In genomic region chr1:94056171-94056570, GRCh38 we compare ENCODE assay signal across 19 cellular contexts.
DNase-seq lines count a peak whose midpoint lies in the region; ATAC-seq, FAIRE-seq and TF ChIP-seq lines count a peak whose summit lies in the region.
"Had no signal": no experiment of that assay in that cellular context is flagged by ENCODE, and none has a peak within 500 bp of the region (broad histone marks: within the 10 kb centered on the region; RNA-seq: fewer than 3 reads in every experiment).

No MANE protein-coding gene starts in this region.

- TF ChIP-seq POLR2A in breast epithelium (IDR thresholded peaks at IDR 0.05), result no peak

- H2BK120ac ChIP-seq in neuronal stem cell (ENCODE audit: low read depth, low read length), result no peak overlapping the region

- H3K4me1 ChIP-seq in mammary epithelial cell (ENCODE audit: insufficient read depth, low read length), result peaks cover 15% of the 10 kb centered on the region
- no peaks in the 10 kb centered on the region for H3K4me1 ChIP-seq in breast epithelium
- H3K4me1 ChIP-seq in neuronal stem cell (ENCODE audit: control insufficient read depth in 2 of 2, insufficient read depth in 1 of 2, low read depth in 1 of 2, low read length in 2 of 2), result peaks cover 0 to 4% of the 10 kb centered on the region in 2 donors
- H3K4me1 ChIP-seq in foreskin keratinocyte, result no peaks in the 10 kb centered on the region
- H3K4me1 ChIP-seq: BE2C had no signal

- WGBS in mammary epithelial cell (ENCODE audit: low coverage, missing lambda C conversion rate), result 85% methylated on average over 6 of the region's 6 CpGs
- WGBS in neuronal stem cell (ENCODE audit: extremely low coverage in 2 of 2, insufficient read length in 2 of 2, insufficient replicate concordance in 1 of 2), 2 donors, result no CpG with 5 or more reads among the region's 6 CpGs

- H2AK5ac ChIP-seq in neuronal stem cell (ENCODE audit: low read depth, low read length), result peak overlapping the region; percentile 71

- H3K18ac ChIP-seq in neuronal stem cell (ENCODE audit: low read length), result peak overlapping the region; percentile 67

- H3K14ac ChIP-seq in neuronal stem cell (ENCODE audit: low read length), result peak overlapping the region; percentile 40

- H3K4ac ChIP-seq in neuronal stem cell (ENCODE audit: low read length), result no peak overlapping the region

- intact Hi-C loops in mammary epithelial cell (cut with micrococcal nuclease) (no loop called here), breast epithelium (cut with DNase I; ENCODE audit: low total_unique reads) (no loop called here)

- no peak for TF ChIP-seq CTCF in mammary epithelial cell (conservative IDR thresholded peaks at IDR 0.05 in 1 of 2, IDR thresholded peaks at IDR 0.05 in 1 of 2; ENCODE audit: extremely low read depth in 1 of 2, insufficient read depth in 1 of 2, low read depth in 1 of 2, low read length in 2 of 2)
- TF ChIP-seq CTCF in breast epithelium (IDR thresholded peaks at IDR 0.05), result no peak
- no peak for TF ChIP-seq CTCF in foreskin keratinocyte (conservative IDR thresholded peaks at IDR 0.05)

- H3K4me3 ChIP-seq in mammary epithelial cell (replicated peaks in 1 of 3; ENCODE audit: insufficient read depth in 1 of 3, low read depth in 2 of 3, low read length in 3 of 3) (no peak overlapping the region), breast epithelium (no peak overlapping the region), neuronal stem cell (ENCODE audit: low read length in 2 of 2) (no peak overlapping the region)
- H3K4me3 ChIP-seq: GM23338 had no signal

- peak overlapping the region; percentile 54 for H2BK15ac ChIP-seq in neuronal stem cell (ENCODE audit: low read length)

- H3K9ac ChIP-seq in mammary epithelial cell (ENCODE audit: insufficient read depth, low read length) (no peak overlapping the region), neuronal stem cell (ENCODE audit: low read depth, low read length, poor library complexity) (no peak overlapping the region)

- H4K91ac ChIP-seq in neuronal stem cell (ENCODE audit: low read depth, low read length, poor library complexity), result no peak overlapping the region

- H3K4me2 ChIP-seq in mammary epithelial cell (ENCODE audit: insufficient read depth, low read depth, low read length) (no peak overlapping the region), neuronal stem cell (ENCODE audit: insufficient read depth, low read length, poor library complexity, severe bottlenecking) (no peak overlapping the region)
- H3K4me2 ChIP-seq: GM23338 had no signal

- no peak for FAIRE-seq in urothelium cell line (lab: Jason Lieb, UNC)

- H3K79me1 ChIP-seq in neuronal stem cell (ENCODE audit: low read depth, low read length), result no peaks in the 10 kb centered on the region

- H3K27ac ChIP-seq in mammary epithelial cell (ENCODE audit: insufficient read depth, low read depth, low read length), result no peak overlapping the region
- no peak overlapping the region for H3K27ac ChIP-seq in breast epithelium
- peak overlapping the region; percentile 41 for H3K27ac ChIP-seq in epithelial cell of prostate
- no peak overlapping the region for H3K27ac ChIP-seq in neuronal stem cell (replicated peaks; ENCODE audit: low read length)
- no peak overlapping the region for H3K27ac ChIP-seq in foreskin keratinocyte

- no peak overlapping the region for H2BK12ac ChIP-seq in neuronal stem cell (ENCODE audit: low read length)

- no TSS peak for BruUV-seq in mammary epithelial cell (replicated peaks; lab: Mats Ljungman, UMichigan)

- H3K23ac ChIP-seq in neuronal stem cell (ENCODE audit: low read depth, low read length, poor library complexity), result peak overlapping the region; percentile 14

- no peaks in the 10 kb centered on the region for H3K79me2 ChIP-seq in mammary epithelial cell (ENCODE audit: insufficient read depth, low read length)

- dilution Hi-C loops in mammary epithelial cell (cut with HindIII; ENCODE audit: low sequenced_read_pairs), result loop anchor here (5.0 kb wide), 1 partner anchor 86 kb away; no protein-coding TSS in a partner anchor

- H4K8ac ChIP-seq in neuronal stem cell (ENCODE audit: low read depth, low read length), result no peak overlapping the region

- CTCF ChIA-PET in mammary epithelial cell (lab: Charles Lee; ENCODE audit: low non-redundant PET), result no interaction called here

- H3K36me3 ChIP-seq in mammary epithelial cell (ENCODE audit: insufficient read depth, low read length), result no peaks in the 10 kb centered on the region
- H3K36me3 ChIP-seq in breast epithelium, result no peaks in the 10 kb centered on the region
- H3K36me3 ChIP-seq in neuronal stem cell (replicated peaks in 1 of 2; ENCODE audit: control insufficient read depth in 2 of 2, insufficient read depth in 2 of 2, low read length in 2 of 2), result no peaks in the 10 kb centered on the region
- H3K36me3 ChIP-seq: BE2C had no signal

- H3K9me3 ChIP-seq in mammary epithelial cell (replicated peaks; ENCODE audit: insufficient read depth, low read length) (no peaks in the 10 kb centered on the region), breast epithelium (no peaks in the 10 kb centered on the region), neuronal stem cell (replicated peaks in 1 of 2; ENCODE audit: control insufficient read depth in 2 of 2, insufficient read depth in 1 of 2, low read depth in 1 of 2, low read length in 2 of 2) (no peaks in the 10 kb centered on the region)
- H3K9me3 ChIP-seq: BE2C had no signal

- ATAC-seq in GM18867 (IDR thresholded peaks at IDR 0.05; ENCODE audit: unreplicated experiment), result no peak
- no peak for ATAC-seq in foreskin keratinocyte
- ATAC-seq: GM23338 had no signal

- in situ Hi-C loops in mammary epithelial cell (cut with MboI; ENCODE audit: low sequenced_read_pairs in 2 of 2), result no loop called here

- H4K20me1 ChIP-seq in mammary epithelial cell (ENCODE audit: insufficient read depth, low read length), result no peaks in the 10 kb centered on the region

- no peak overlapping the region for H2AFZ ChIP-seq in mammary epithelial cell (ENCODE audit: low read depth, low read length)
- no peak overlapping the region for H2AFZ ChIP-seq in neuronal stem cell (ENCODE audit: low read length)
- H2AFZ ChIP-seq: GM23338 had no signal

- DNase-seq in mammary epithelial cell (peak; percentile 36), breast epithelium (ENCODE audit: low spot score in 2 of 2) (no peak), epithelial cell of prostate (ENCODE audit: low read depth, low spot score) (no peak), neuronal stem cell (ENCODE audit: low spot score) (no peak), urothelium cell line (ENCODE audit: low spot score) (no peak), foreskin keratinocyte (no peak), SIG-M5 (lab: John Stamatoyannopoulos, UW) (no peak)
- DNase-seq: 8988T; BE2C; Calu3; CD4-positive, alpha-beta T cell; Kasumi-1; MM.1S; NCI-H1092 treated with DMSO at 0.1 percent for 48 hours; NCI-H2081 treated with DMSO at 0.1 percent for 48 hours; NCI-H510A; NCI-H774 had no signal

- H3K27me3 ChIP-seq in mammary epithelial cell (ENCODE audit: insufficient read depth, low read length), result no peaks in the 10 kb centered on the region
- no peaks in the 10 kb centered on the region for H3K27me3 ChIP-seq in breast epithelium
- peaks cover 0 to 8% (median 0%) of the 10 kb centered on the region in 3 experiments for H3K27me3 ChIP-seq in neuronal stem cell (ENCODE audit: control insufficient read depth in 3 of 3, insufficient read depth in 3 of 3, low read depth in 1 of 3, low read length in 3 of 3)
- peaks cover 15% of the 10 kb centered on the region for H3K27me3 ChIP-seq in foreskin keratinocyte
- H3K27me3 ChIP-seq: BE2C had no signal

- H2BK5ac ChIP-seq in neuronal stem cell (ENCODE audit: low read length), result no peak overlapping the region
